In genomic region chr15:68384451-68385239, GRCh38 we compare ENCODE assay signal across 11 cellular contexts. TPM values are rescaled to one million over a fixed set of nuclear protein-coding genes. Genes with fewer than 3 reads are reported as not detected.
DNase-seq lines count a peak whose midpoint lies in the region; ATAC-seq and TF ChIP-seq lines count a peak whose summit lies in the region.
"Had no signal": no experiment of that assay in that cellular context is flagged by ENCODE, and none has a peak within 500 bp of the region (broad histone marks: within the 10 kb centered on the region; RNA-seq: fewer than 3 reads in every experiment).

No MANE protein-coding gene starts in this region.

- ATAC-seq in PC-3 (peak; percentile 96), GM19328 (IDR thresholded peaks at IDR 0.05; ENCODE audit: unreplicated experiment) (no peak), GM21825 (IDR thresholded peaks at IDR 0.05; ENCODE audit: unreplicated experiment) (no peak)

- TF ChIP-seq CTCF in PC-3 (conservative IDR thresholded peaks at IDR 0.05; ENCODE audit: low read depth, low read length) = no peak
- no peak for TF ChIP-seq CTCF in epithelial cell of esophagus (IDR thresholded peaks at IDR 0.05; ENCODE audit: insufficient read depth, low read depth, low read length, missing control alignments)

- H3K27ac ChIP-seq in PC-3 (ENCODE audit: low read length) = peak overlapping the region; percentile 44
- H3K27ac ChIP-seq in effector memory CD4-positive, alpha-beta T cell (ENCODE audit: insufficient read depth, low read length, poor library complexity, severe bottlenecking) = no peak overlapping the region

- H3F3A ChIP-seq in PC-3 (ENCODE audit: low read length, unreplicated experiment) = peaks cover 5% of the 10 kb centered on the region

- H3K27ac Mint-ChIP-seq in activated naive CD4-positive, alpha-beta T cell treated with anti-CD3 and anti-CD28 coated beads, Interleukin-2, amount 10 ng/mL, durations not matched to agents 7 days and 5 days = no peak overlapping the region

- peaks cover 2% of the 10 kb centered on the region for H3K36me3 Mint-ChIP-seq in activated naive CD4-positive, alpha-beta T cell treated with anti-CD3 and anti-CD28 coated beads, Interleukin-2, amount 10 ng/mL, durations not matched to agents 7 days and 5 days
- H3K36me3 Mint-ChIP-seq: IgD-negative memory B cell had no signal

- H3K79me2 ChIP-seq in PC-3 (ENCODE audit: low read length) = no peaks in the 10 kb centered on the region

- H3K4me3 Mint-ChIP-seq in activated naive CD4-positive, alpha-beta T cell treated with anti-CD3 and anti-CD28 coated beads, Interleukin-2, amount 10 ng/mL, durations not matched to agents 7 days and 5 days = no peak overlapping the region
- H3K4me3 Mint-ChIP-seq: IgD-negative memory B cell had no signal

- H3K9me2 ChIP-seq in PC-3 (replicated peaks; ENCODE audit: low read length) = no peaks in the 10 kb centered on the region

- no peak overlapping the region for H2AFZ ChIP-seq in PC-3 (ENCODE audit: low read length)

- H3K36me3 ChIP-seq in PC-3 (ENCODE audit: low read depth, low read length) = no peaks in the 10 kb centered on the region
- no peaks in the 10 kb centered on the region for H3K36me3 ChIP-seq in effector memory CD4-positive, alpha-beta T cell (ENCODE audit: control insufficient read depth, insufficient read depth, low read length)

- H4K20me1 ChIP-seq in PC-3 (ENCODE audit: low read length) = no peaks in the 10 kb centered on the region

- no peak overlapping the region for H3K4me3 ChIP-seq in PC-3 (ENCODE audit: low read length)
- H3K4me3 ChIP-seq in epithelial cell of esophagus (ENCODE audit: low read length) = no peak overlapping the region
- H3K4me3 ChIP-seq in effector memory CD4-positive, alpha-beta T cell (ENCODE audit: insufficient read depth, low read depth, low read length, poor library complexity, severe bottlenecking) = no peak overlapping the region

- POLR2A ChIA-PET in PC-3 (lab: Charles Lee; ENCODE audit: unreplicated experiment) = no interaction called here

- intact Hi-C loops in PC-3 (cut with micrococcal nuclease) = loop anchor here (5.0 kb wide), 1 partner anchor 132 kb away; no protein-coding TSS in a partner anchor

- H3K9me3 ChIP-seq in PC-3 (ENCODE audit: low read length) = no peaks in the 10 kb centered on the region
- H3K9me3 ChIP-seq in effector memory CD4-positive, alpha-beta T cell (ENCODE audit: control insufficient read depth, low read length) = no peaks in the 10 kb centered on the region

- no TSS peak for BruUV-seq in PC-3 (replicated peaks; lab: Mats Ljungman, UMichigan)

- H3K9me3 Mint-ChIP-seq in activated naive CD4-positive, alpha-beta T cell treated with anti-CD3 and anti-CD28 coated beads, Interleukin-2, amount 10 ng/mL, durations not matched to agents 7 days and 5 days = no peaks in the 10 kb centered on the region
- H3K9me3 Mint-ChIP-seq: IgD-negative memory B cell had no signal

- H3K27me3 Mint-ChIP-seq in activated naive CD4-positive, alpha-beta T cell treated with anti-CD3 and anti-CD28 coated beads, Interleukin-2, amount 10 ng/mL, durations not matched to agents 7 days and 5 days = peaks cover 12% of the 10 kb centered on the region

- peak overlapping the region; percentile 39 for H3K4me2 ChIP-seq in PC-3 (ENCODE audit: low read length)

- no peak overlapping the region for H3K9ac ChIP-seq in PC-3 (ENCODE audit: low read length)

- no peaks in the 10 kb centered on the region for H3K27me3 ChIP-seq in PC-3 (ENCODE audit: low read length)
- no peaks in the 10 kb centered on the region for H3K27me3 ChIP-seq in effector memory CD4-positive, alpha-beta T cell (replicated peaks; ENCODE audit: control insufficient read depth, insufficient read depth, low read length, poor library complexity, severe bottlenecking)

- peak; percentile 94 for DNase-seq in AG08395 (ENCODE audit: low spot score)
- peak; percentile 89 for DNase-seq in PC-3
- DNase-seq in epithelial cell of esophagus (ENCODE audit: low read depth) = peak; percentile 63
- peak; percentile 85 for DNase-seq in myocyte (ENCODE audit: low read depth)
- DNase-seq in effector memory CD4-positive, alpha-beta T cell = no peak
- DNase-seq in activated naive CD4-positive, alpha-beta T cell treated with anti-CD3 and anti-CD28 coated beads, Interleukin-2, amount 10 ng/mL, durations not matched to agents 7 days and 5 days = no peak
- DNase-seq: COR-L47; stimulated activated CD4-positive, alpha-beta T cell treated with anti-CD3 and anti-CD28 coated beads, Interleukin-4, amount 100 ng/mL, for 1 hour had no signal

- peaks cover 18% of the 10 kb centered on the region for H3K4me1 ChIP-seq in PC-3 (ENCODE audit: insufficient read depth, low read length)
- H3K4me1 ChIP-seq in effector memory CD4-positive, alpha-beta T cell (ENCODE audit: control insufficient read depth, insufficient read depth, low read length, poor library complexity, severe bottlenecking) = no peaks in the 10 kb centered on the region

- H3K4me1 Mint-ChIP-seq in activated naive CD4-positive, alpha-beta T cell treated with anti-CD3 and anti-CD28 coated beads, Interleukin-2, amount 10 ng/mL, durations not matched to agents 7 days and 5 days = peaks cover 13% of the 10 kb centered on the region

- CTCF ChIA-PET in PC-3 (lab: Charles Lee) = interaction anchor here (0.6 to 0.7 kb wide), 2 partner anchors 9 to 89 kb away, joined by 3 to 11 read pairs; no protein-coding TSS in a partner anchor
- CTCF ChIA-PET in activated naive CD4-positive, alpha-beta T cell treated with anti-CD3 and anti-CD28 coated beads, Interleukin-2, amount 10 ng/mL, durations not matched to agents 7 days and 5 days (lab: Charles Lee) = interaction anchor here (0.7 to 10.6 kb wide), 6 partner anchors 16 to 132 kb away, joined by 3 to 122 read pairs (median 4); no protein-coding TSS in a partner anchor

RNA-seq across cellular contexts. Expression of gene ITGA11, which starts 47.3 kb away (rescaled TPM):
- 0.06 TPM in 1 of 2 replicates, not detected in the other for total RNA-seq in PC-3 (2014; rRNA removed)
- total RNA-seq in myocyte = 29.2 and 33.5 TPM in 2 replicates
- polyA plus RNA-seq in myocyte (2012) = 1,681 TPM
- polyA plus RNA-seq: IgD-negative memory B cell had no signal

Comparison
In these comparisons a context has a peak if more than half of its experiments do, and no peak if none do; other contexts are left out.
1. DNase-seq: peak in AG08395 (single experiment), PC-3 (single experiment), epithelial cell of esophagus (single experiment) and myocyte (single experiment); none in effector memory CD4-positive, alpha-beta T cell (0 of 3) and activated naive CD4-positive, alpha-beta T cell treated with anti-CD3 and anti-CD28 coated beads, Interleukin-2, amount 10 ng/mL, durations not matched to agents 7 days and 5 days (single experiment).
2. RNA of gene ITGA11, which starts 47.3 kb away (total RNA-seq): 29.2 to 33.5 TPM in myocyte; 0.06 TPM in PC-3; every median in the first group is over 10 times any median in the second.